Comparison of ENCODE assay signal across 1 cellular context in genomic region chr15:58522391-58522790, GRCh38.
TF ChIP-seq lines count a peak whose summit lies in the region.

No MANE protein-coding gene starts in this region.

TF ChIP-seq in HCT116, 20 proteins besides CTCF, POLR2A, EP300 and RAD21 (continued from another document):
- no peak for TF ChIP-seq REST (IDR thresholded peaks at IDR 0.05; ENCODE audit: low read depth)
- no peak for TF ChIP-seq ZBTB33 (IDR thresholded peaks at IDR 0.05; ENCODE audit: extremely low read depth, insufficient replicate concordance, low read length)
- no peak for TF ChIP-seq ZFX (IDR thresholded peaks at IDR 0.05)
- TF ChIP-seq EZH2phosphoT487 (IDR thresholded peaks at IDR 0.05; ENCODE audit: borderline replicate concordance): no peak
- no peak for TF ChIP-seq EZH2 (IDR thresholded peaks at IDR 0.05)
- no peak for TF ChIP-seq TCF7L2 (IDR thresholded peaks at IDR 0.05; ENCODE audit: borderline replicate concordance, extremely low read depth, insufficient read depth, insufficient read length)
- TF ChIP-seq CBX3 (IDR thresholded peaks at IDR 0.05; ENCODE audit: low read depth): no peak
- TF ChIP-seq CEBPB (IDR thresholded peaks at IDR 0.05; ENCODE audit: low read depth): no peak
- no peak for TF ChIP-seq MAX (IDR thresholded peaks at IDR 0.05)
- no peak for TF ChIP-seq SIN3A (IDR thresholded peaks at IDR 0.05; ENCODE audit: low read depth)
- no peak for TF ChIP-seq JUND (IDR thresholded peaks at IDR 0.05)
- TF ChIP-seq ZNF274 (IDR thresholded peaks at IDR 0.05; ENCODE audit: low read depth, low read length): no peak
- TF ChIP-seq FOSL1 (IDR thresholded peaks at IDR 0.05; ENCODE audit: low read depth): no peak
TF ChIP-seq in HCT116: peak in this region for 0.
